In genomic region chr5:175876107-175876506, GRCh38 we compare ENCODE assay signal across 34 cellular contexts. TPM values are rescaled to one million over a fixed set of nuclear protein-coding genes. Genes with fewer than 3 reads are reported as not detected.
"Had no signal": no experiment of that assay in that cellular context is flagged by ENCODE, and none has a peak within 500 bp of the region (broad histone marks: within the 10 kb centered on the region; RNA-seq: fewer than 3 reads in every experiment).

No MANE protein-coding gene starts in this region.

- H3K9me3 ChIP-seq: ascending aorta had no signal

- DNase-seq: activated CD4-positive, alpha-beta memory T cell treated with anti-CD3 and anti-CD28 coated beads, Interleukin-2, amount 10 ng/mL, durations not matched to agents 7 days and 5 days; activated CD4-positive, alpha-beta T cell treated with anti-CD3 and anti-CD28 coated beads for 1 hour; activated CD4-positive, alpha-beta T cell treated with anti-CD3 and anti-CD28 coated beads for 36 hours; activated CD4-positive, alpha-beta T cell treated with anti-CD3 and anti-CD28 coated beads for 48 hours; activated CD4-positive, alpha-beta T cell treated with anti-CD3 and anti-CD28 coated beads, Interleukin-2, amount 10 ng/mL, durations not matched to agents 7 days and 5 days; activated CD4-positive, alpha-beta T cell treated with anti-CD3 and anti-CD28 coated beads, Interleukin-2, amount 50 U/mL, for 48 hours; activated CD4-positive, CD25-positive, alpha-beta regulatory T cell; activated CD8-positive, alpha-beta memory T cell treated with anti-CD3 and anti-CD28 coated beads for 24 hours; activated CD8-positive, alpha-beta memory T cell treated with anti-CD3 and anti-CD28 coated beads, Interleukin-2, amount 10 ng/mL, durations not matched to agents 7 days and 5 days; activated CD8-positive, alpha-beta memory T cell treated with anti-CD3 and anti-CD28 coated beads, Interleukin-2, amount 50 U/mL, for 48 hours; activated CD8-positive, alpha-beta T cell treated with anti-CD3 and anti-CD28 coated beads, Interleukin-2, amount 10 ng/mL, durations not matched to agents 7 days and 5 days; activated effector memory CD4-positive, alpha-beta T cell treated with Interleukin-2 at 50 U/mL for 16 hours; activated gamma-delta T cell; activated naive CD4-positive, alpha-beta T cell treated with anti-CD3 and anti-CD28 coated beads, Interleukin-2, amount 10 ng/mL, durations not matched to agents 7 days and 5 days; activated naive CD4-positive, alpha-beta T cell treated with Interleukin-2 at 50 U/mL for 16 hours; activated naive CD8-positive, alpha-beta T cell treated with anti-CD3 and anti-CD28 coated beads, Interleukin-2, amount 10 ng/mL, durations not matched to agents 7 days and 5 days; activated naive CD8-positive, alpha-beta T cell treated with anti-CD3 and anti-CD28 coated beads, Interleukin-2, amount 50 U/mL, for 24 hours; activated T-cell treated with anti-CD3 and anti-CD28 coated beads, Interleukin-2, amount 50 U/mL, for 24 hours; activated T-cell treated with anti-CD3 and anti-CD28 coated beads, Interleukin-2, amount 50 U/mL, for 48 hours; anterior cingulate cortex; caudate nucleus; cerebellar nuclear complex; T-helper 1 cell; T-helper 2 cell; T-helper 9 cell; WERI-Rb-1 had no signal

- FAIRE-seq: bronchial epithelial cell, TTC549 had no signal

- H3K27ac ChIP-seq: ascending aorta, cardiac muscle cell, WERI-Rb-1 had no signal

- H3K4me1 ChIP-seq: ascending aorta had no signal

- H3K4me3 ChIP-seq: ascending aorta, cardiac muscle cell had no signal

- ATAC-seq: activated CD4-positive, alpha-beta T cell treated with anti-CD3 and anti-CD28 coated beads for 36 hours; activated CD4-positive, CD25-positive, alpha-beta regulatory T cell treated with anti-CD3 and anti-CD28 coated beads, Interleukin-2, amount 50 U/mL, for 24 hours; activated CD8-positive, alpha-beta memory T cell treated with anti-CD3 and anti-CD28 coated beads, Interleukin-2, amount 10 ng/mL, durations not matched to agents 7 days and 5 days; activated CD8-positive, alpha-beta T cell treated with anti-CD3 and anti-CD28 coated beads, Interleukin-2, amount 10 ng/mL, durations not matched to agents 7 days and 5 days; activated naive CD8-positive, alpha-beta T cell treated with anti-CD3 and anti-CD28 coated beads, Interleukin-2, amount 50 U/mL, for 24 hours; WTC11 had no signal

- H3K36me3 ChIP-seq: ascending aorta, cardiac muscle cell had no signal

RNA-seq across cellular contexts. Expression of gene CPLX2, which starts 4.7 kb away (rescaled TPM):
- total RNA-seq: activated CD4-positive, alpha-beta memory T cell treated with anti-CD3 and anti-CD28 coated beads, Interleukin-2, amount 10 ng/mL, durations not matched to agents 7 days and 5 days; activated CD4-positive, alpha-beta T cell treated with anti-CD3 and anti-CD28 coated beads for 36 hours; activated CD4-positive, alpha-beta T cell treated with anti-CD3 and anti-CD28 coated beads, Interleukin-2, amount 10 ng/mL, durations not matched to agents 7 days and 5 days; activated CD8-positive, alpha-beta memory T cell treated with anti-CD3 and anti-CD28 coated beads, Interleukin-2, amount 10 ng/mL, durations not matched to agents 7 days and 5 days; activated CD8-positive, alpha-beta T cell treated with anti-CD3 and anti-CD28 coated beads, Interleukin-2, amount 10 ng/mL, durations not matched to agents 7 days and 5 days; activated naive CD8-positive, alpha-beta T cell treated with anti-CD3 and anti-CD28 coated beads, Interleukin-2, amount 10 ng/mL, durations not matched to agents 7 days and 5 days; activated T-helper 2 cell treated with anti-CD3 and anti-CD28 coated beads, Interferon-gamma antibody, Interleukin-2, Interleukin-4, amounts not matched to agents 10 μg/mL and 5 μg/mL and 100 μg/mL, durations not matched to agents 14 hours and 24 hours and 36 hours; ascending aorta; bronchial epithelial cell; cardiac muscle cell; chondrocyte had no signal
